Comparison of ENCODE assay signal across 2 cellular contexts in the genomic region with DNA sequence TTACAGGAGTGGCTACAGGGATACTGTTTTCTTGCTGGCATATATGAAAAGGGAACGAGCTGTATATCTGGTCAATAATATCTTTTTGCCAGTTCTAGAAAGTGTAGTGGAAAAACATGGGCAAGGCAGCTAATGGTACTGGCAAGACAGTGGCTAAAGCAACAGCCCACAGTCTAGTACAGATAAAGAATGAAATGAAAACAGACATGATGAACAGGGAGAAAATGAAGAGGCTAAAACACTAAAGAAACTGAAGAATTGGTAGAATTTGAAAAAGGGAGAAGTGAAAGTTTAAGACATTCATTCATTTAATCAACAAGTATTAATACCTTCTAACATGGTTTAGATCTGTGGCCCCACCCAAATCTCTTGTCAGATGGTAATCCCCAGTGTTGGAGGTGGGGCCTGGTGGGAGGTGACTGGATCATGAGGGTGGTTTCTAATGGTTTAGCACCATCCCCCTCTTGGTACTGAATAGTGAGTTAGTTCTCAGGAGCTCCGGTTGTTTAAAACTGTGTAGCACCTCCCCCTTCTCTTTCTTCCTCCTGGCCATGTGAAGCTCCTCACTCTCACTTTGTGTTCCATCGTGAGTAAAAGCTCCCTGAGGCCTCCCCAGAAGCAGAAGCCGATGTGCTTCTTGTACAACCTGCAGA.
TF ChIP-seq lines count a peak whose summit lies in the region.

No MANE protein-coding gene starts in this region.

TF ChIP-seq in GM23338, 12 proteins besides CTCF, POLR2A, EP300 and RAD21:
- TF ChIP-seq EZH2 (IDR thresholded peaks at IDR 0.05; ENCODE audit: low read depth, unreplicated experiment): no peak
- no peak for TF ChIP-seq STAT1 (IDR thresholded peaks at IDR 0.05; ENCODE audit: unreplicated experiment)
- no peak for TF ChIP-seq ZNF114 (CRISPR knock-in tag; IDR thresholded peaks at IDR 0.05)
- no peak for TF ChIP-seq ZNF331 (CRISPR knock-in tag; IDR thresholded peaks at IDR 0.05; ENCODE audit: low read depth)
- TF ChIP-seq NANOG (IDR thresholded peaks at IDR 0.05; ENCODE audit: borderline replicate concordance): no peak
- TF ChIP-seq JUNB (IDR thresholded peaks at IDR 0.05; ENCODE audit: unreplicated experiment): no peak
- TF ChIP-seq, protein P1, sequence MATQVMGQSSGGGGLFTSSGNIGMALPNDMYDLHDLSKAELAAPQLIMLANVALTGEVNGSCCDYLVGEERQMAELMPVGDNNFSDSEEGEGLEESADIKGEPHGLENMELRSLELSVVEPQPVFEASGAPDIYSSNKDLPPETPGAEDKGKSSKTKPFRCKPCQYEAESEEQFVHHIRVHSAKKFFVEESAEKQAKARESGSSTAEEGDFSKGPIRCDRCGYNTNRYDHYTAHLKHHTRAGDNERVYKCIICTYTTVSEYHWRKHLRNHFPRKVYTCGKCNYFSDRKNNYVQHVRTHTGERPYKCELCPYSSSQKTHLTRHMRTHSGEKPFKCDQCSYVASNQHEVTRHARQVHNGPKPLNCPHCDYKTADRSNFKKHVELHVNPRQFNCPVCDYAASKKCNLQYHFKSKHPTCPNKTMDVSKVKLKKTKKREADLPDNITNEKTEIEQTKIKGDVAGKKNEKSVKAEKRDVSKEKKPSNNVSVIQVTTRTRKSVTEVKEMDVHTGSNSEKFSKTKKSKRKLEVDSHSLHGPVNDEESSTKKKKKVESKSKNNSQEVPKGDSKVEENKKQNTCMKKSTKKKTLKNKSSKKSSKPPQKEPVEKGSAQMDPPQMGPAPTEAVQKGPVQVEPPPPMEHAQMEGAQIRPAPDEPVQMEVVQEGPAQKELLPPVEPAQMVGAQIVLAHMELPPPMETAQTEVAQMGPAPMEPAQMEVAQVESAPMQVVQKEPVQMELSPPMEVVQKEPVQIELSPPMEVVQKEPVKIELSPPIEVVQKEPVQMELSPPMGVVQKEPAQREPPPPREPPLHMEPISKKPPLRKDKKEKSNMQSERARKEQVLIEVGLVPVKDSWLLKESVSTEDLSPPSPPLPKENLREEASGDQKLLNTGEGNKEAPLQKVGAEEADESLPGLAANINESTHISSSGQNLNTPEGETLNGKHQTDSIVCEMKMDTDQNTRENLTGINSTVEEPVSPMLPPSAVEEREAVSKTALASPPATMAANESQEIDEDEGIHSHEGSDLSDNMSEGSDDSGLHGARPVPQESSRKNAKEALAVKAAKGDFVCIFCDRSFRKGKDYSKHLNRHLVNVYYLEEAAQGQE (IDR thresholded peaks at IDR 0.05; ENCODE audit: unreplicated experiment): no peak
- TF ChIP-seq ETS1 (IDR thresholded peaks at IDR 0.05): no peak
- no peak for TF ChIP-seq POLR2AphosphoS5 (IDR thresholded peaks at IDR 0.05; ENCODE audit: low read depth)
TF ChIP-seq in GM23338: peak in this region for 0.

TF ChIP-seq in GM12878, 131 proteins besides CTCF, POLR2A, EP300 and RAD21:
- TF ChIP-seq, protein P2, sequence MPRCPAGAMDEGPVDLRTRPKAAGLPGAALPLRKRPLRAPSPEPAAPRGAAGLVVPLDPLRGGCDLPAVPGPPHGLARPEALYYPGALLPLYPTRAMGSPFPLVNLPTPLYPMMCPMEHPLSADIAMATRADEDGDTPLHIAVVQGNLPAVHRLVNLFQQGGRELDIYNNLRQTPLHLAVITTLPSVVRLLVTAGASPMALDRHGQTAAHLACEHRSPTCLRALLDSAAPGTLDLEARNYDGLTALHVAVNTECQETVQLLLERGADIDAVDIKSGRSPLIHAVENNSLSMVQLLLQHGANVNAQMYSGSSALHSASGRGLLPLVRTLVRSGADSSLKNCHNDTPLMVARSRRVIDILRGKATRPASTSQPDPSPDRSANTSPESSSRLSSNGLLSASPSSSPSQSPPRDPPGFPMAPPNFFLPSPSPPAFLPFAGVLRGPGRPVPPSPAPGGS (IDR thresholded peaks at IDR 0.05; ENCODE audit: borderline replicate concordance, insufficient read depth, low read depth, low read length, poor library complexity, severe bottlenecking): no peak
- TF ChIP-seq SMARCA5 (IDR thresholded peaks at IDR 0.05): no peak
- TF ChIP-seq MTA3 (IDR thresholded peaks at IDR 0.05; ENCODE audit: borderline replicate concordance, low read length): no peak
- no peak for TF ChIP-seq FOXK2 (IDR thresholded peaks at IDR 0.05)
- no peak for TF ChIP-seq SMAD5 (IDR thresholded peaks at IDR 0.05; ENCODE audit: low read depth)
- no peak for TF ChIP-seq SMC3 (IDR thresholded peaks at IDR 0.05; ENCODE audit: borderline replicate concordance, low read length)
- TF ChIP-seq TARDBP (IDR thresholded peaks at IDR 0.05; ENCODE audit: borderline replicate concordance): no peak
- no peak for TF ChIP-seq CUX1 (IDR thresholded peaks at IDR 0.05; ENCODE audit: insufficient replicate concordance, low read depth, low read length)
- TF ChIP-seq, protein P3, sequence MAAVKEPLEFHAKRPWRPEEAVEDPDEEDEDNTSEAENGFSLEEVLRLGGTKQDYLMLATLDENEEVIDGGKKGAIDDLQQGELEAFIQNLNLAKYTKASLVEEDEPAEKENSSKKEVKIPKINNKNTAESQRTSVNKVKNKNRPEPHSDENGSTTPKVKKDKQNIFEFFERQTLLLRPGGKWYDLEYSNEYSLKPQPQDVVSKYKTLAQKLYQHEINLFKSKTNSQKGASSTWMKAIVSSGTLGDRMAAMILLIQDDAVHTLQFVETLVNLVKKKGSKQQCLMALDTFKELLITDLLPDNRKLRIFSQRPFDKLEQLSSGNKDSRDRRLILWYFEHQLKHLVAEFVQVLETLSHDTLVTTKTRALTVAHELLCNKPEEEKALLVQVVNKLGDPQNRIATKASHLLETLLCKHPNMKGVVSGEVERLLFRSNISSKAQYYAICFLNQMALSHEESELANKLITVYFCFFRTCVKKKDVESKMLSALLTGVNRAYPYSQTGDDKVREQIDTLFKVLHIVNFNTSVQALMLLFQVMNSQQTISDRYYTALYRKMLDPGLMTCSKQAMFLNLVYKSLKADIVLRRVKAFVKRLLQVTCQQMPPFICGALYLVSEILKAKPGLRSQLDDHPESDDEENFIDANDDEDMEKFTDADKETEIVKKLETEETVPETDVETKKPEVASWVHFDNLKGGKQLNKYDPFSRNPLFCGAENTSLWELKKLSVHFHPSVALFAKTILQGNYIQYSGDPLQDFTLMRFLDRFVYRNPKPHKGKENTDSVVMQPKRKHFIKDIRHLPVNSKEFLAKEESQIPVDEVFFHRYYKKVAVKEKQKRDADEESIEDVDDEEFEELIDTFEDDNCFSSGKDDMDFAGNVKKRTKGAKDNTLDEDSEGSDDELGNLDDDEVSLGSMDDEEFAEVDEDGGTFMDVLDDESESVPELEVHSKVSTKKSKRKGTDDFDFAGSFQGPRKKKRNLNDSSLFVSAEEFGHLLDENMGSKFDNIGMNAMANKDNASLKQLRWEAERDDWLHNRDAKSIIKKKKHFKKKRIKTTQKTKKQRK (IDR thresholded peaks at IDR 0.05; ENCODE audit: low read depth, low read length): no peak
- TF ChIP-seq BHLHE40 (IDR thresholded peaks at IDR 0.05; ENCODE audit: borderline replicate concordance in 1 of 2, low read depth in 2 of 2, low read length in 1 of 2): no peak
- TF ChIP-seq BACH1 (IDR thresholded peaks at IDR 0.05; ENCODE audit: borderline replicate concordance): no peak
- TF ChIP-seq, protein P4, sequence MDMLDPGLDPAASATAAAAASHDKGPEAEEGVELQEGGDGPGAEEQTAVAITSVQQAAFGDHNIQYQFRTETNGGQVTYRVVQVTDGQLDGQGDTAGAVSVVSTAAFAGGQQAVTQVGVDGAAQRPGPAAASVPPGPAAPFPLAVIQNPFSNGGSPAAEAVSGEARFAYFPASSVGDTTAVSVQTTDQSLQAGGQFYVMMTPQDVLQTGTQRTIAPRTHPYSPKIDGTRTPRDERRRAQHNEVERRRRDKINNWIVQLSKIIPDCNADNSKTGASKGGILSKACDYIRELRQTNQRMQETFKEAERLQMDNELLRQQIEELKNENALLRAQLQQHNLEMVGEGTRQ (IDR thresholded peaks at IDR 0.05; ENCODE audit: borderline replicate concordance, low read depth, low read length): no peak
- TF ChIP-seq CEBPB (IDR thresholded peaks at IDR 0.05; ENCODE audit: borderline replicate concordance in 1 of 2, low read depth in 2 of 2, low read length in 2 of 2): no peak
